ENCODE assay signal across 19 cellular contexts in the genomic region with DNA sequence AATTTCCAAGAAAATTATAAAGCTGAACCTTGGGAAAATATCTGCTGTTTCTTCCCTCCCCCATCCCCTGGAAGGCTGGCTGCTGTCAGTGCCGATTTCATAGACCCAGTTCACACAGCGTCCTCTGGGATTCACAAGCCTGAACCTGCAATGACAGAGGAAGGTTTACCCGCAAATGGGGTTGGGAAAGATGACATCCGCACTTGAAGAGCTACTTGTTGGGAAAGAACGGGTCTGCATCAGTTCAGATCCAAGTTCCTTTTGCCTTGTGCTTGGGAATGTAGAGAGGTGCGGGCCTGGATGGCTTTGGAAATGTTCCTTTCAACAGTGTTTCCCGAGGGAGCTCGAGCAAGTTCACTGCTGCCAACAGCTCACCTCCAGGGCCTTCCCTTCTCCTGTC.
"Had no signal": no experiment of that assay in that cellular context is flagged by ENCODE, and none has a peak within 500 bp of the region (broad histone marks: within the 10 kb centered on the region; RNA-seq: fewer than 3 reads in every experiment).

No MANE protein-coding gene starts in this region.

- ATAC-seq: effector memory CD8-positive, alpha-beta T cell; heart right ventricle; left cardiac atrium; naive thymus-derived CD4-positive, alpha-beta T cell; sciatic nerve; stimulated activated memory B cell treated with anti-CD40 and anti-IgM and Interleukin-4, amounts not matched to agents 10 μg/mL and 1 μg/mL and 100 μg/mL, for 72 hours; upper lobe of right lung had no signal

- H3K79me2 ChIP-seq: parathyroid adenoma had no signal

- H3K36me3 ChIP-seq: prostate gland had no signal

- H3K27ac ChIP-seq: parathyroid adenoma, prostate gland, tibial nerve, upper lobe of right lung, vagina had no signal

- H3K27me3 ChIP-seq: heart right ventricle, spleen, tibial nerve, upper lobe of right lung, vagina had no signal

- H3K9ac ChIP-seq: parathyroid adenoma had no signal

- H3K9me3 ChIP-seq: heart right ventricle, prostate gland, spleen, tibial nerve, upper lobe of right lung, vagina had no signal

- FAIRE-seq: frontal cortex, kidney had no signal

- DNase-seq: effector memory CD8-positive, alpha-beta T cell; heart right ventricle; immature natural killer cell; kidney; left cardiac atrium; naive thymus-derived CD4-positive, alpha-beta T cell; nephron progenitor cell; spleen; stimulated activated CD4-positive, alpha-beta T cell treated with anti-CD3 and anti-CD28 coated beads, Interleukin-15, amount 100 ng/mL, for 24 hours; stimulated activated CD4-positive, alpha-beta T cell treated with anti-CD3 and anti-CD28 coated beads, Interleukin-1b, Interleukin-23, amount 100 ng/mL, for 48 hours; stimulated activated CD4-positive, alpha-beta T cell treated with anti-CD3 and anti-CD28 coated beads, Interleukin-4, amount 100 ng/mL, for 24 hours; upper lobe of right lung had no signal

- H3K4me3 ChIP-seq: heart right ventricle, prostate gland, spleen, tibial nerve, upper lobe of right lung, vagina had no signal

- H3K4me1 ChIP-seq: prostate gland had no signal

- H2AFZ ChIP-seq: parathyroid adenoma had no signal
